ENCODE assay signal across 12 cellular contexts in genomic region chr22:31650391-31650790, GRCh38. TPM values are rescaled to one million over a fixed set of nuclear protein-coding genes. Genes with fewer than 3 reads are reported as not detected.
DNase-seq lines count a peak whose midpoint lies in the region; TF ChIP-seq lines count a peak whose summit lies in the region.
"Had no signal": no experiment of that assay in that cellular context is flagged by ENCODE, and none has a peak within 500 bp of the region (broad histone marks: within the 10 kb centered on the region; RNA-seq: fewer than 3 reads in every experiment).

No MANE protein-coding gene starts in this region.

- no peaks in the 10 kb centered on the region for H3K27me3 Mint-ChIP-seq in mesothelial cell of epicardium (ENCODE audit: low read depth)
- no peaks in the 10 kb centered on the region for H3K27me3 Mint-ChIP-seq in T-helper 2 cell treated with Interferon-gamma antibody and Interleukin-4, amounts not matched to agents 5 μg/mL and 100 μg/mL, for 36 hours (ENCODE audit: low read depth)

- peaks cover 6% of the 10 kb centered on the region for H3K4me1 Mint-ChIP-seq in mesothelial cell of epicardium
- H3K4me1 Mint-ChIP-seq in T-helper 2 cell treated with Interferon-gamma antibody and Interleukin-4, amounts not matched to agents 5 μg/mL and 100 μg/mL, for 36 hours (ENCODE audit: low read depth), result peaks cover 11% of the 10 kb centered on the region

- H3K4me3 Mint-ChIP-seq in mesothelial cell of epicardium, result no peak overlapping the region
- H3K4me3 Mint-ChIP-seq in T-helper 2 cell treated with Interferon-gamma antibody and Interleukin-4, amounts not matched to agents 5 μg/mL and 100 μg/mL, for 36 hours, result no peak overlapping the region

- H3K9me3 ChIP-seq in fibroblast of lung (ENCODE audit: control insufficient read depth, insufficient read depth, low read depth, low read length), result no peaks in the 10 kb centered on the region
- H3K9me3 ChIP-seq: spleen had no signal

- no peak overlapping the region for H3K27ac Mint-ChIP-seq in mesothelial cell of epicardium
- H3K27ac Mint-ChIP-seq in T-helper 2 cell treated with Interferon-gamma antibody and Interleukin-4, amounts not matched to agents 5 μg/mL and 100 μg/mL, for 36 hours, result no peak overlapping the region

- H3K9me3 Mint-ChIP-seq in mesothelial cell of epicardium, result no peaks in the 10 kb centered on the region
- no peaks in the 10 kb centered on the region for H3K9me3 Mint-ChIP-seq in T-helper 2 cell treated with Interferon-gamma antibody and Interleukin-4, amounts not matched to agents 5 μg/mL and 100 μg/mL, for 36 hours

- no peaks in the 10 kb centered on the region for H3K36me3 ChIP-seq in fibroblast of lung (ENCODE audit: control insufficient read depth, insufficient read depth, low read length)

- peaks cover 10% of the 10 kb centered on the region for H3K36me3 Mint-ChIP-seq in mesothelial cell of epicardium
- peaks cover 16% of the 10 kb centered on the region for H3K36me3 Mint-ChIP-seq in T-helper 2 cell treated with Interferon-gamma antibody and Interleukin-4, amounts not matched to agents 5 μg/mL and 100 μg/mL, for 36 hours (ENCODE audit: low read depth)

- no peak overlapping the region for H2AFZ ChIP-seq in fibroblast of lung (ENCODE audit: low read length)

- H3K9ac ChIP-seq in fibroblast of lung (ENCODE audit: insufficient read depth, low read length), result no peak overlapping the region

- H3K27me3 ChIP-seq in fibroblast of lung (ENCODE audit: control insufficient read depth, insufficient read depth, low read length), result no peaks in the 10 kb centered on the region
- H3K27me3 ChIP-seq: spleen had no signal

- no peaks in the 10 kb centered on the region for H4K20me1 ChIP-seq in fibroblast of lung (ENCODE audit: control insufficient read depth, extremely low read depth, insufficient read depth, low read length)

- H3K4me1 ChIP-seq in fibroblast of lung (ENCODE audit: control insufficient read depth, extremely low read depth, insufficient read depth, low read length), result peaks cover 18% of the 10 kb centered on the region

- H3K4me3 ChIP-seq in fibroblast of lung (replicated peaks in 1 of 4; ENCODE audit: control extremely low read depth in 1 of 4, insufficient read depth in 1 of 4, low read depth in 3 of 4, low read length in 4 of 4) (no peak overlapping the region), skeletal muscle cell (ENCODE audit: low read depth, low read length) (no peak overlapping the region)
- H3K4me3 ChIP-seq: spleen had no signal

- peaks cover 24% of the 10 kb centered on the region for H3K79me2 ChIP-seq in fibroblast of lung (ENCODE audit: control insufficient read depth, insufficient read depth, low read length)

- H3K4me2 ChIP-seq in fibroblast of lung (ENCODE audit: extremely low read depth, insufficient read depth, low read length), result peak overlapping the region; percentile 32

- TF ChIP-seq CTCF in fibroblast of lung (conservative IDR thresholded peaks at IDR 0.05 in 1 of 2, IDR thresholded peaks at IDR 0.05 in 1 of 2; ENCODE audit: low read depth in 1 of 2, low read length in 2 of 2) (no peak), mesothelial cell of epicardium (IDR thresholded peaks at IDR 0.05; ENCODE audit: unreplicated experiment) (no peak)

- no peak overlapping the region for H3K27ac ChIP-seq in fibroblast of lung (ENCODE audit: insufficient read depth, low read length)
- H3K27ac ChIP-seq: HL-60 had no signal

- DNase-seq in GM04504 (ENCODE audit: low read depth) (peak; percentile 79), RPMI7951 (ENCODE audit: low read depth) (peak; percentile 51), fibroblast of lung (ENCODE audit: low read depth in 2 of 2) (peak; percentile 74 to 85), skeletal muscle cell (ENCODE audit: low read depth) (peak; percentile 41), medulla oblongata (ENCODE audit: extremely low spot score) (no peak), mesothelial cell of epicardium (ENCODE audit: low spot score in 2 of 2, unreplicated experiment in 2 of 2) (no peak), LoVo (ENCODE audit: low spot score) (no peak)
- DNase-seq in T-helper 2 cell treated with Interferon-gamma antibody and Interleukin-4, amounts not matched to agents 5 μg/mL and 100 μg/mL, for 36 hours (ENCODE audit: low spot score), result no peak
- DNase-seq: DMS53, NCI-H187 treated with DMSO at 0.1 percent for 48 hours, spleen had no signal

RNA-seq across cellular contexts. Expression of gene PISD, which starts 11.6 kb away (rescaled TPM):
- 16.7 and 16.9 TPM in 2 replicates for total RNA-seq in RPMI7951 (2014; rRNA removed; shearing (Covaris generic))
- total RNA-seq in fibroblast of lung, result 20.5 and 25.6 TPM in 2 replicates
- polyA plus RNA-seq in fibroblast of lung, result 21.1 and 24.5 TPM in 2 replicates
- polyA plus RNA-seq in fibroblast of lung (2012), result 22.0 and 27.1 TPM in 2 replicates
- 49.4 and 70.1 TPM in 2 replicates for polyA minus RNA-seq in fibroblast of lung (ENCODE audit: low replicate concordance)
- total RNA-seq in mesothelial cell of epicardium, result 40.4 to 43.8 TPM (median 41.8 TPM) in 3 replicates

Comparison
In these comparisons a context has a peak if more than half of its experiments do, and no peak if none do; other contexts are left out.
1. DNase-seq: peak in GM04504 (single experiment), RPMI7951 (single experiment), fibroblast of lung (2 of 2) and skeletal muscle cell (single experiment); none in medulla oblongata (single experiment), mesothelial cell of epicardium (0 of 2), T-helper 2 cell treated with Interferon-gamma antibody and Interleukin-4, amounts not matched to agents 5 μg/mL and 100 μg/mL, for 36 hours (single experiment) and LoVo (single experiment).